In genomic region chr19:6588508-6589345, GRCh38 we compare ENCODE assay signal across 1 cellular context.
TF ChIP-seq lines count a peak whose summit lies in the region.

No MANE protein-coding gene starts in this region.

TF ChIP-seq in K562, 482 proteins besides CTCF, POLR2A, EP300 and RAD21:
- TF ChIP-seq ARHGAP35 (IDR thresholded peaks at IDR 0.05; ENCODE audit: partially characterized antibody) (peak; percentile 24), HLTF (IDR thresholded peaks at IDR 0.05) (no peak), ZBTB11 (CRISPR knock-in tag; IDR thresholded peaks at IDR 0.05) (no peak), ZNF512 (tag; IDR thresholded peaks at IDR 0.05) (peak; percentile 97), MYC (IDR thresholded peaks at IDR 0.05; ENCODE audit: low read depth, low read length) (no peak), MYC (CRISPR knock-in tag; IDR thresholded peaks at IDR 0.05; ENCODE audit: borderline replicate concordance, low read depth) (no peak), JUND (IDR thresholded peaks at IDR 0.05; ENCODE audit: borderline replicate concordance, low read depth, low read length) (no peak), JUND (tag; IDR thresholded peaks at IDR 0.05; ENCODE audit: borderline replicate concordance, low read depth, low read length) (no peak), ARID1B (IDR thresholded peaks at IDR 0.05) (no peak), ZNF639 (CRISPR knock-in tag; conservative IDR thresholded peaks at IDR 0.05 in 1 of 2, IDR thresholded peaks at IDR 0.05 in 1 of 2) (no peak), MED1 (CRISPR knock-in tag; IDR thresholded peaks at IDR 0.05; ENCODE audit: borderline replicate concordance) (no peak), MTA3 (IDR thresholded peaks at IDR 0.05; ENCODE audit: borderline replicate concordance) (no peak), CREB5 (CRISPR knock-in tag; IDR thresholded peaks at IDR 0.05) (no peak), BRD9 (IDR thresholded peaks at IDR 0.05; ENCODE audit: low read depth, partially characterized antibody) (no peak), MTA1 (IDR thresholded peaks at IDR 0.05; ENCODE audit: borderline replicate concordance) (peak; percentile 65; the same call in 1 of the 2 replicates), TCFL5 (CRISPR knock-in tag; conservative IDR thresholded peaks at IDR 0.05) (no peak), ZNF232 (CRISPR knock-in tag; IDR thresholded peaks at IDR 0.05) (no peak), NRF1 (conservative IDR thresholded peaks at IDR 0.05 in 1 of 2, IDR thresholded peaks at IDR 0.05 in 1 of 2) (no peak), HINFP (tag; conservative IDR thresholded peaks at IDR 0.05; ENCODE audit: low read depth) (peak; percentile 26; the same call in 1 of the 2 replicates), NFE2L1 (tag; IDR thresholded peaks at IDR 0.05; ENCODE audit: borderline replicate concordance, low read depth) (no peak), MLLT1 (IDR thresholded peaks at IDR 0.05) (peak in 1 of 2 experiments; percentile 15; a peak in 1 of 4 replicates), EGR1 (conservative IDR thresholded peaks at IDR 0.05) (0 out of 2 replicates have a peak, but pooled peaks have one; percentile 9), NKRF (IDR thresholded peaks at IDR 0.05; ENCODE audit: borderline replicate concordance) (no peak), MCM5 (IDR thresholded peaks at IDR 0.05; ENCODE audit: low read depth) (no peak), POLR2B (IDR thresholded peaks at IDR 0.05; ENCODE audit: low read depth, partially characterized antibody) (no peak), CBFB (CRISPR knock-in tag; IDR thresholded peaks at IDR 0.05) (no peak), HMGN3 (IDR thresholded peaks at IDR 0.05; ENCODE audit: borderline replicate concordance, extremely low read depth, insufficient read length, low read depth, low read length) (no peak), BRF2 (IDR thresholded peaks at IDR 0.05; ENCODE audit: borderline replicate concordance, insufficient read depth, insufficient read length) (no peak), ZFP91 (CRISPR knock-in tag; IDR thresholded peaks at IDR 0.05) (no peak), HMGXB4 (CRISPR knock-in tag; IDR thresholded peaks at IDR 0.05) (no peak), ZBTB2 (IDR thresholded peaks at IDR 0.05) (no peak), ARID3A (IDR thresholded peaks at IDR 0.05; ENCODE audit: borderline replicate concordance, low read depth, low read length) (no peak)
